27 cellular contexts compared by ENCODE assay signal in the genomic region with DNA sequence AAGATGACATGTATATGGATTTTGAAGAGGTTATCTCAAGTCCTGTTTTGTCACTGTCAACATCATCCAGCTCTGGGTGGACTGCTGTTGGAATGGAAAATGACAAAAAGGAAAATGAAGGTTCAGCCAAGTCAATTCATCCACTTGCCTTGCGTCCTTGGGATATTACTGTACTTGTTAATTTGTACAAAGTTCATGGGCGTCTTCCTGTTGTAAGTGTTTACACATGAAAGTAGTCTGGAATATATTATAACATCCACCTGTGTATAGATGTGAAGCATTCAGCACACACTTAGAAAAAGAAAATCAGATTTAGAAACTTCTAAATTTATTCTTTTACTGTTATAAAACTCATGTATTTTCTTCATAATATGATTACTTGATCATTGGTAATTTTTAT.
"Had no signal": no experiment of that assay in that cellular context is flagged by ENCODE, and none has a peak within 500 bp of the region (broad histone marks: within the 10 kb centered on the region; RNA-seq: fewer than 3 reads in every experiment).

No MANE protein-coding gene starts in this region.

- FAIRE-seq: frontal cortex had no signal

- H3K4me1 Mint-ChIP-seq: activated B cell treated with CpG ODN at 0.5 μM for 24 hours, brain had no signal

- DNase-seq: activated B cell treated with CpG ODN at 0.5 μM for 24 hours; activated CD4-positive, alpha-beta T cell treated with anti-CD3 and anti-CD28 coated beads for 48 hours; activated CD4-positive, alpha-beta T cell treated with anti-CD3 and anti-CD28 coated beads, Interleukin-2, amount 50 U/mL, for 1 hour; activated CD4-positive, alpha-beta T cell treated with anti-CD3 and anti-CD28 coated beads, Interleukin-2, amount 50 U/mL, for 48 hours; activated CD8-positive, alpha-beta memory T cell treated with anti-CD3 and anti-CD28 coated beads for 24 hours; activated CD8-positive, alpha-beta T cell treated with anti-CD3 and anti-CD28 coated beads for 36 hours; activated effector memory CD4-positive, alpha-beta T cell treated with anti-CD3 and anti-CD28 coated beads, Interleukin-2, amount 50 U/mL, for 16 hours; activated naive CD4-positive, alpha-beta T cell treated with anti-CD3 and anti-CD28 coated beads for 36 hours; activated naive CD8-positive, alpha-beta T cell treated with anti-CD3 and anti-CD28 coated beads, Interleukin-2, amount 10 ng/mL, durations not matched to agents 7 days and 5 days; activated T-cell treated with anti-CD3 and anti-CD28 coated beads, Interleukin-2, amount 50 U/mL, for 4 hours; dorsolateral prefrontal cortex; effector memory CD4-positive, alpha-beta T cell; T1000; WERI-Rb-1 had no signal

- ATAC-seq: activated CD4-positive, CD25-positive, alpha-beta regulatory T cell treated with anti-CD3 and anti-CD28 coated beads, Interleukin-2, amount 50 U/mL, for 24 hours; activated CD8-positive, alpha-beta T cell treated with anti-CD3 and anti-CD28 coated beads for 36 hours; activated naive CD4-positive, alpha-beta T cell treated with anti-CD3 and anti-CD28 coated beads, Interleukin-2, amount 50 U/mL, for 72 hours; activated T-cell treated with anti-CD3 and anti-CD28 coated beads, Interleukin-2, amount 50 U/mL, for 4 hours; activated T-helper 17 cell treated with anti-CD3 and anti-CD28 coated beads, Interleukin-2, amount 50 U/mL, for 72 hours; esophagus mucosa had no signal

- H3K4me1 ChIP-seq: ascending aorta, breast epithelium had no signal

- H3K4me3 Mint-ChIP-seq: activated B cell treated with CpG ODN at 0.5 μM for 24 hours; activated CD8-positive, alpha-beta T cell treated with anti-CD3 and anti-CD28 coated beads for 36 hours; activated naive CD4-positive, alpha-beta T cell treated with anti-CD3 and anti-CD28 coated beads for 36 hours; activated naive CD8-positive, alpha-beta T cell treated with anti-CD3 and anti-CD28 coated beads, Interleukin-2, amount 10 ng/mL, durations not matched to agents 7 days and 5 days; activated T-cell treated with anti-CD3 and anti-CD28 coated beads, Interleukin-2, amount 50 U/mL, for 4 hours; activated T-helper 17 cell treated with anti-CD3 and anti-CD28 coated beads, Interleukin-2, amount 50 U/mL, for 72 hours; brain; dendritic cell treated with granulocyte-macrophage colony-stimulating factor and Interleukin-4, amounts not matched to agents 40 ng/mL and 50 ng/mL, for 4 days; endodermal cell; T-helper 2 cell treated with Interferon-gamma antibody and Interleukin-4, amounts not matched to agents 5 μg/mL and 100 μg/mL, for 36 hours had no signal

- H3K27me3 ChIP-seq: ascending aorta, breast epithelium, cardiac muscle cell, dorsolateral prefrontal cortex had no signal

- H3K27ac Mint-ChIP-seq: activated B cell treated with CpG ODN at 0.5 μM for 24 hours; activated CD8-positive, alpha-beta T cell treated with anti-CD3 and anti-CD28 coated beads for 36 hours; activated naive CD4-positive, alpha-beta T cell treated with anti-CD3 and anti-CD28 coated beads for 36 hours; activated naive CD4-positive, alpha-beta T cell treated with anti-CD3 and anti-CD28 coated beads, Interleukin-2, amount 50 U/mL, for 72 hours; activated naive CD8-positive, alpha-beta T cell treated with anti-CD3 and anti-CD28 coated beads, Interleukin-2, amount 10 ng/mL, durations not matched to agents 7 days and 5 days; activated T-helper 17 cell treated with anti-CD3 and anti-CD28 coated beads, Interleukin-2, amount 50 U/mL, for 72 hours; brain; dendritic cell treated with granulocyte-macrophage colony-stimulating factor and Interleukin-4, amounts not matched to agents 40 ng/mL and 50 ng/mL, for 4 days; endodermal cell; T-helper 2 cell treated with Interferon-gamma antibody and Interleukin-4, amounts not matched to agents 5 μg/mL and 100 μg/mL, for 36 hours had no signal

- H3K27ac ChIP-seq: ascending aorta, breast epithelium, cardiac muscle cell, coronary artery, dorsolateral prefrontal cortex, WERI-Rb-1 had no signal

- H3K9me3 Mint-ChIP-seq: activated CD8-positive, alpha-beta T cell treated with anti-CD3 and anti-CD28 coated beads for 36 hours; activated naive CD4-positive, alpha-beta T cell treated with anti-CD3 and anti-CD28 coated beads for 36 hours; activated naive CD8-positive, alpha-beta T cell treated with anti-CD3 and anti-CD28 coated beads, Interleukin-2, amount 10 ng/mL, durations not matched to agents 7 days and 5 days; activated T-cell treated with anti-CD3 and anti-CD28 coated beads, Interleukin-2, amount 50 U/mL, for 4 hours; activated T-helper 17 cell treated with anti-CD3 and anti-CD28 coated beads, Interleukin-2, amount 50 U/mL, for 72 hours; dendritic cell treated with granulocyte-macrophage colony-stimulating factor and Interleukin-4, amounts not matched to agents 40 ng/mL and 50 ng/mL, for 4 days; endodermal cell; T-helper 2 cell treated with Interferon-gamma antibody and Interleukin-4, amounts not matched to agents 5 μg/mL and 100 μg/mL, for 36 hours had no signal

- H3K9me3 ChIP-seq: ascending aorta, breast epithelium had no signal

- H3K27me3 Mint-ChIP-seq: activated B cell treated with CpG ODN at 0.5 μM for 24 hours; activated CD8-positive, alpha-beta T cell treated with anti-CD3 and anti-CD28 coated beads for 36 hours; activated naive CD8-positive, alpha-beta T cell treated with anti-CD3 and anti-CD28 coated beads, Interleukin-2, amount 10 ng/mL, durations not matched to agents 7 days and 5 days; activated T-helper 17 cell treated with anti-CD3 and anti-CD28 coated beads, Interleukin-2, amount 50 U/mL, for 72 hours; brain; dendritic cell treated with granulocyte-macrophage colony-stimulating factor and Interleukin-4, amounts not matched to agents 40 ng/mL and 50 ng/mL, for 4 days had no signal

- H3K4me3 ChIP-seq: ascending aorta, breast epithelium, cardiac muscle cell, coronary artery, dorsolateral prefrontal cortex had no signal
